Comparison of ENCODE assay signal across 34 cellular contexts in the genomic region with DNA sequence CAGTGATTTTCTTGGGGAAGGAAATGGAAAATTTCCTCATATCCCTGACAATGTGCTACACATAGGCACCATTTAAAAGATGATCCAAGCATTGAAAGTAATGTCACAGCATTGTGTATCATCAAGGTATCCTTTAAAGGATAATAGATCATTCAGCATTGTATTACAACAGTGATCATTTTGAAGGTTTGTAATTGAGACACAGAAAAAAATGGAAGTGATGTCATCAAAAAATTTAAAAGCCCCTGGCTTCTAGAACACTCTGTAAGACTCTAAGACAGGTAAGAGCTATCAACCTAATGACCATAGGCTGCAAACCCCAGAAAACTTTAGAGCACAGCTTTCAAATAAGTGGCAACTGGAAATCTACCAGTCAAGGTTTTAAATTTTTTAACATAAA.
"Had no signal": no experiment of that assay in that cellular context is flagged by ENCODE, and none has a peak within 500 bp of the region (broad histone marks: within the 10 kb centered on the region; RNA-seq: fewer than 3 reads in every experiment).

No MANE protein-coding gene starts in this region.

- H3K4me1 ChIP-seq: body of pancreas, breast epithelium had no signal

- FAIRE-seq: astrocyte, bronchial epithelial cell had no signal

- H3K27ac ChIP-seq: adrenal gland, ascending aorta, body of pancreas, brain microvascular endothelial cell, breast epithelium, cardiac muscle cell had no signal

- ATAC-seq: activated naive CD4-positive, alpha-beta T cell treated with anti-CD3 and anti-CD28 coated beads, Interleukin-2, amount 50 U/mL, for 72 hours; activated naive CD8-positive, alpha-beta T cell treated with anti-CD3 and anti-CD28 coated beads, Interleukin-2, amount 50 U/mL, for 24 hours; activated T-cell treated with anti-CD3 and anti-CD28 coated beads, Interleukin-2, amount 50 U/mL, for 4 hours; activated T-cell treated with anti-CD3 and anti-CD28 coated beads, Interleukin-2, amount 50 U/mL, for 72 hours; activated T-helper 17 cell treated with anti-CD3 and anti-CD28 coated beads, Interleukin-2, amount 50 U/mL, for 72 hours; body of pancreas had no signal

- H3K4me3 ChIP-seq: adrenal gland, ascending aorta, body of pancreas, breast epithelium, cardiac muscle cell had no signal

- DNase-seq: activated effector memory CD4-positive, alpha-beta T cell treated with anti-CD3 and anti-CD28 coated beads, Interleukin-2, amount 50 U/mL, for 16 hours; activated effector memory CD4-positive, alpha-beta T cell treated with Interleukin-2 at 50 U/mL for 16 hours; activated gamma-delta T cell; activated gamma-delta T cell treated with Interleukin-2 at 50 U/mL for 16 hours; activated naive CD4-positive, alpha-beta T cell; activated naive CD4-positive, alpha-beta T cell treated with anti-CD3 and anti-CD28 coated beads for 36 hours; activated naive CD4-positive, alpha-beta T cell treated with anti-CD3 and anti-CD28 coated beads, Interleukin-2, amount 10 ng/mL, durations not matched to agents 7 days and 5 days; activated naive CD4-positive, alpha-beta T cell treated with anti-CD3 and anti-CD28 coated beads, Interleukin-2, amount 50 U/mL, for 16 hours; activated naive CD4-positive, alpha-beta T cell treated with Interleukin-2 at 50 U/mL for 16 hours; activated naive CD8-positive, alpha-beta T cell treated with anti-CD3 and anti-CD28 coated beads for 36 hours; activated naive CD8-positive, alpha-beta T cell treated with anti-CD3 and anti-CD28 coated beads, Interleukin-2, amount 10 ng/mL, durations not matched to agents 7 days and 5 days; activated naive CD8-positive, alpha-beta T cell treated with anti-CD3 and anti-CD28 coated beads, Interleukin-2, amount 50 U/mL, for 24 hours; activated T-cell treated with anti-CD3 and anti-CD28 coated beads, Interleukin-2, amount 50 U/mL, for 1 hour; activated T-cell treated with anti-CD3 and anti-CD28 coated beads, Interleukin-2, amount 50 U/mL, for 24 hours; activated T-cell treated with anti-CD3 and anti-CD28 coated beads, Interleukin-2, amount 50 U/mL, for 4 hours; activated T-cell treated with anti-CD3 and anti-CD28 coated beads, Interleukin-2, amount 50 U/mL, for 48 hours; activated T-cell treated with anti-CD3 and anti-CD28 coated beads, Interleukin-2, amount 50 U/mL, for 72 hours; adrenal gland; amniotic stem cell; amygdala; anterior cingulate cortex; aorta; body of pancreas; brain microvascular endothelial cell; caudate nucleus; central memory CD4-positive, alpha-beta T cell; cerebellar nuclear complex had no signal

- H3K9me3 ChIP-seq: adrenal gland, ascending aorta, body of pancreas, breast epithelium had no signal

- H3K27me3 ChIP-seq: adrenal gland, ascending aorta, body of pancreas, brain microvascular endothelial cell, breast epithelium, cardiac muscle cell had no signal

- H3K36me3 ChIP-seq: adrenal gland, ascending aorta, brain microvascular endothelial cell, breast epithelium, cardiac muscle cell had no signal
